1 cellular context compared by ENCODE assay signal in genomic region chr16:88407042-88407420, GRCh38.
TF ChIP-seq lines count a peak whose summit lies in the region.

No MANE protein-coding gene starts in this region.

TF ChIP-seq in SK-N-SH treated with all-trans-retinoic acid at 6 μM for 48 hours, 23 proteins besides CTCF, POLR2A, EP300 and RAD21 (continued from another document):
- TF ChIP-seq POU6F1 (CRISPR knock-in tag; IDR thresholded peaks at IDR 0.05; ENCODE audit: borderline replicate concordance, low read depth) (no peak), ARNTL (CRISPR knock-in tag; IDR thresholded peaks at IDR 0.05; ENCODE audit: borderline replicate concordance, low read depth) (no peak), ZNF565 (CRISPR knock-in tag; conservative IDR thresholded peaks at IDR 0.05; ENCODE audit: low read depth) (no peak), ZFP3 (CRISPR knock-in tag; IDR thresholded peaks at IDR 0.05) (no peak)
